In the genomic region with DNA sequence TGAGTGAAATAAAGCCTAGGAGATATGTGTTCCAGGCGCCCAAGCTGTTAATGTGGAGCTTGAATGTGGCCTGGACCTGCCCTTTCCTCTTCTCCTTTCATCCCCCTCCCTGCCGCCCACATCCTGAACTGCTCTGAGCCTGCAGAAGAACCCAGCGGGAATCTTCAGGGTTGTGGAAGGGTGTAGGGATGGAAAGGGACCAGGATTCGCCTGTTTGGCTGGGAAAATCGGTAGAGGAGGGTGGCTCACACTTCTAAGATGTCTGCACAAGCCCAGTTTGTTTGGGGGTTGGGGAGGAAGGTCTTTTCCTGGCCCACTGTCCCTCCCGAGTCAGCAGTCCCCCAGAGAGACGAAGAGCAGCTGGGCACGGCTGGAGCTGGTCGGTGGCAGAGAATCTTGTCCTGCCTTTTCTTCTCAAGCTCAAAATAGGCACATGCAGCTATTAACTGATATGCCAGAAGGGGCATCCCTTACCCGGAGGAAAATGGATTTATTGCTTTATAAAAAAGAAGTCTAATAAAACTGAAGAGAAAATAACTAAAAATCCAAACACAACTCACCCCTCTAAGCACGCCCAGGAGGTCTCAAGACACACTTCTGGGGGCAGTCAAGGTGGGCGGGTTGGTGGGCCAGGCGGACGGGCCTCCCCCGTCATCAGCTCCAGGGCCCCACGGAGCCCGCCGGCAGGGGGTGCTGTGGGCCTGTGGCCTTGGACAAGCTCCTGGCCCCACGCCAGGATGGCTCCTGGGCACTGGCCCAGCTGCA, we compare ENCODE assay signal across 8 cellular contexts.
DNase-seq lines count a peak whose midpoint lies in the region; ATAC-seq lines count a peak whose summit lies in the region.

No MANE protein-coding gene starts in this region.

- DNase-seq in DMS 273 (lab: John Stamatoyannopoulos, UW; ENCODE audit: unreplicated experiment) = peak; percentile 84
- no peak for DNase-seq in DMS 273 treated with DMSO at 0.1 percent for 48 hours (lab: John Stamatoyannopoulos, UW)
- DNase-seq in NCI-H1694 (lab: John Stamatoyannopoulos, UW) = peak; percentile 58
- DNase-seq in activated CD4-positive, CD25-positive, alpha-beta regulatory T cell (lab: John Stamatoyannopoulos, UW) = peak in 3 of 4 experiments; percentile 44 to 51 (median 45)
- peak in 52 of 61 donors; percentile 15 to 80 (median 49) for DNase-seq in caudate nucleus (lab: John Stamatoyannopoulos, UW)
- DNase-seq in kidney tubule cell (ENCODE audit: low spot score) = peak; percentile 82
- DNase-seq in stimulated activated CD4-positive, alpha-beta T cell treated with anti-CD3 and anti-CD28 coated beads, Interleukin-2, amount 100 ng/mL, for 24 hours = peak; percentile 78 to 84

- ATAC-seq in GM18511 (IDR thresholded peaks at IDR 0.05; ENCODE audit: unreplicated experiment) = no peak

- peak overlapping the region; percentile 3 for H3K27ac ChIP-seq in caudate nucleus (ENCODE audit: low read depth, low read length)
